ENCODE assay signal across 21 cellular contexts in genomic region chr1:210797422-210797821, GRCh38.
"Had no signal": no experiment of that assay in that cellular context is flagged by ENCODE, and none has a peak within 500 bp of the region (broad histone marks: within the 10 kb centered on the region; RNA-seq: fewer than 3 reads in every experiment).

No MANE protein-coding gene starts in this region.

- H3K9me3 ChIP-seq: SJSA1 had no signal

- H3K4me1 ChIP-seq: SJSA1 had no signal

- DNase-seq: Kasumi-1, MV-4-11, NCI-H1048, NCI-H1436, NCI-H187, NCI-H2029, NCI-H2081 treated with DMSO at 0.1 percent for 48 hours, NCI-H2171, NCI-H226, NCI-H446, NCI-H510A, NCI-H524 treated with DMSO at 0.1 percent for 48 hours, NCI-H82, Right ventricle myocardium superior, RPMI8226, SIG-M5 had no signal

- H3K4me3 ChIP-seq: K562, SJSA1, SK-N-MC had no signal

- H3K27ac ChIP-seq: HL-60, KMS-11, SJSA1, SK-N-MC had no signal

- H3K36me3 ChIP-seq: SJSA1 had no signal

- ATAC-seq: K562 had no signal
